In genomic region chr15:97194750-97195149, GRCh38 we compare ENCODE assay signal across 22 cellular contexts.
"Had no signal": no experiment of that assay in that cellular context is flagged by ENCODE, and none has a peak within 500 bp of the region (broad histone marks: within the 10 kb centered on the region; RNA-seq: fewer than 3 reads in every experiment).

No MANE protein-coding gene starts in this region.

- H3K4me1 Mint-ChIP-seq: IgD-negative memory B cell, T-cell had no signal

- H3K27me3 Mint-ChIP-seq: IgD-negative memory B cell, T-cell had no signal

- DNase-seq: KBM-7; MV-4-11; NCI-H1048; NCI-H1105; NCI-H1417; NCI-H1436 treated with DMSO at 0.1 percent for 48 hours; NCI-H1694; NCI-H187 treated with DMSO at 0.1 percent for 48 hours; NCI-H2029 treated with DMSO at 0.1 percent for 48 hours; NCI-H2171 treated with DMSO at 0.1 percent for 48 hours; NCI-H524; NCI-H526 treated with DMSO at 0.1 percent for 48 hours; NCI-H748 treated with DMSO at 0.1 percent for 48 hours; NK-92 treated with Interleukin-12 subunit alpha and Interleukin-12 subunit beta, amount 100 ng/mL, for 24 hours; PC-3; SHP77; SK-N-SH; SW 1271; T-cell had no signal

- H3K36me3 Mint-ChIP-seq: IgD-negative memory B cell, T-cell had no signal

- H3K27ac ChIP-seq: RWPE1 had no signal

- H3K9ac ChIP-seq: SK-N-SH had no signal

- ATAC-seq: Panc1, PC-3, T-cell had no signal

- H3K4me2 ChIP-seq: SK-N-SH had no signal

- H3K9me3 ChIP-seq: SK-N-SH had no signal

- H3K27ac Mint-ChIP-seq: IgD-negative memory B cell, T-cell had no signal

- H3K4me3 Mint-ChIP-seq: IgD-negative memory B cell, T-cell had no signal
